Comparison of ENCODE assay signal across 8 cellular contexts in the genomic region with DNA sequence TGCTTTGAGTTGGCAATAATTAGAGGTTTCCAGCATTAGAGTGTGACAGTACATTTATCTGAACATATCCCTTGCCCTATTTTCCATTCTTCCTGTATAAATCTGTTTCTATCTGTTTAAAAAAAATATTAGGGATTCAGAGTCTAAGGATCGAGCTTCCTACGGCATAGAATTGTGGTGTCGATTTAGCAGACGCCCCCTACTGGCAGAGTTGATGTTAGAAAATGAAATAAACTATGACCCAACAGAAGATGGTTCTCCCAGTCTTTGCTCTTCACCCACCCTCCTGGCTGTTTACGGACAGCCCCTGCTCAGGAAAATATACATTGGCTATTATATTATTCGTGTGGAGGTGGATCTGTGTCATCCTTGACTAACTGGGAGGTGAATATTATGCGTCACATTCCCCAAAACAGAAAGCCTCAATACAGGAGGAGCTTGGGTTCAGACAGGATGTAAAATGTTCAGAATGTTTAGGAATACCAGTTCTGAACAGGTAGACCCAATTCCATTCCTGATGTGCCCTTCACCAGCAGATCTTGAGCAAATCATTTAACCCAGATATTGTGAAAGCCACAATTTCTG. TPM values are rescaled to one million over a fixed set of nuclear protein-coding genes. Genes with fewer than 3 reads are reported as not detected.
A peak's percentile ranks its signal among the peaks of the same experiment; 100 is the strongest.
DNase-seq lines count a peak whose midpoint lies in the region; ATAC-seq and TF ChIP-seq lines count a peak whose summit lies in the region.

No MANE protein-coding gene starts in this region.

- no peak overlapping the region for H3K9ac ChIP-seq in Karpas-422 (ENCODE audit: low read length)

- no peak overlapping the region for H3K27ac ChIP-seq in Karpas-422 (ENCODE audit: low read length)

- no peaks in the 10 kb centered on the region for H3K27me3 Mint-ChIP-seq in naive thymus-derived CD8-positive, alpha-beta T cell

- H3K36me3 Mint-ChIP-seq in naive thymus-derived CD8-positive, alpha-beta T cell = peaks cover under 1 to 20% (median 2%) of the 10 kb centered on the region in 3 donors

- H3K27ac Mint-ChIP-seq in naive thymus-derived CD8-positive, alpha-beta T cell = peak overlapping the region; percentile 17 to 91 (median 82)

- no peak for TF ChIP-seq CTCF in lower leg skin (IDR thresholded peaks at IDR 0.05)

- no peak for TF ChIP-seq POLR2A in lower leg skin (IDR thresholded peaks at IDR 0.05)

- H3K4me3 ChIP-seq in Karpas-422 (ENCODE audit: low read length) = no peak overlapping the region
- no peak overlapping the region for H3K4me3 ChIP-seq in lower leg skin (ENCODE audit: low read depth, poor library complexity, severe bottlenecking)

- intact Hi-C loops in lower leg skin (cut with DNase I; ENCODE audit: low total_unique reads) = no loop called here

- 38% methylated on average over 7 of the region's 7 CpGs for WGBS in lower leg skin, 2 donors

- no peak overlapping the region for H3K4me2 ChIP-seq in Karpas-422 (ENCODE audit: low read depth, low read length, poor library complexity, severe bottlenecking)

- no peak overlapping the region for H2AFZ ChIP-seq in Karpas-422 (ENCODE audit: low read length)

- H3K79me2 ChIP-seq in Karpas-422 (ENCODE audit: low read length) = no peaks in the 10 kb centered on the region

- ATAC-seq in GM18868 (IDR thresholded peaks at IDR 0.05; ENCODE audit: unreplicated experiment) (peak; percentile 73), HG02588 (IDR thresholded peaks at IDR 0.05; ENCODE audit: unreplicated experiment) (no peak)
- ATAC-seq in naive thymus-derived CD8-positive, alpha-beta T cell = peak; percentile 34 to 35

- H3K9me3 ChIP-seq in Karpas-422 (ENCODE audit: low read length) = no peaks in the 10 kb centered on the region

- no peaks in the 10 kb centered on the region for H3K4me1 ChIP-seq in Karpas-422 (ENCODE audit: low read length)

- H3K9me2 ChIP-seq in Karpas-422 (replicated peaks; ENCODE audit: insufficient read depth, low read length) = no peaks in the 10 kb centered on the region

- peak overlapping the region; percentile 33 to 76 (median 64) for H3K4me3 Mint-ChIP-seq in naive thymus-derived CD8-positive, alpha-beta T cell

- no peaks in the 10 kb centered on the region for H3K27me3 ChIP-seq in Karpas-422 (ENCODE audit: low read length)

- H4K20me1 ChIP-seq in Karpas-422 (ENCODE audit: insufficient read depth, low read depth, low read length) = no peaks in the 10 kb centered on the region; the same call in 1 of the 2 replicates

- POLR2A ChIA-PET in naive thymus-derived CD8-positive, alpha-beta T cell (lab: Charles Lee) = interaction anchor here (0.5 to 13.3 kb wide), 13 partner anchors 11 to 129 kb away, joined by 3 to 174 read pairs (median 4); partner anchors contain the start of gene CYTIP

- H3K36me3 ChIP-seq in Karpas-422 (ENCODE audit: insufficient read depth, low read length) = no peaks in the 10 kb centered on the region

- peaks cover 32 to 76% (median 70%) of the 10 kb centered on the region in 4 donors for H3K4me1 Mint-ChIP-seq in naive thymus-derived CD8-positive, alpha-beta T cell

- DNase-seq in COLO668 (lab: John Stamatoyannopoulos, UW; ENCODE audit: unreplicated experiment) (peak; percentile 24), Karpas-422 (peak; percentile 79), T-helper 9 cell (peak; percentile 43), dermis blood vessel endothelial cell (peak; percentile 64), lower leg skin (ENCODE audit: low spot score in 2 of 2) (no peak)
- peak in 8 of 10 donors; percentile 17 to 68 (median 40) for DNase-seq in naive thymus-derived CD8-positive, alpha-beta T cell

- peaks cover 0 to 5% (median 2%) of the 10 kb centered on the region in 9 donors for H3K9me3 Mint-ChIP-seq in naive thymus-derived CD8-positive, alpha-beta T cell

RNA-seq across cellular contexts. Expression of gene ERMN, which starts 10.6 kb away (rescaled TPM):
- total RNA-seq in Karpas-422 (2014; rRNA removed; shearing (Covaris generic); ENCODE audit: low replicate concordance) = 5.8 and 8.2 TPM in 2 replicates
- total RNA-seq in dermis blood vessel endothelial cell = not detected in 2 replicates
- total RNA-seq in naive thymus-derived CD8-positive, alpha-beta T cell = 1 to 10 TPM; 4.8 to 5.3 TPM
- polyA plus RNA-seq in naive thymus-derived CD8-positive, alpha-beta T cell = under 1 TPM; 0.09 to 0.62 (median 0.58) TPM
- total RNA-seq in lower leg skin = under 1 TPM in 1 of 4 donors, not detected in 3; 0.65 TPM

Comparison
In these comparisons a context has a peak if more than half of its experiments do, and no peak if none do; other contexts are left out.
1. DNase-seq: peak in COLO668 (single experiment), Karpas-422 (single experiment), T-helper 9 cell (single experiment), dermis blood vessel endothelial cell (single experiment) and naive thymus-derived CD8-positive, alpha-beta T cell (8 of 10); none in lower leg skin (0 of 2).